Comparison of ENCODE assay signal across 8 cellular contexts in the genomic region with DNA sequence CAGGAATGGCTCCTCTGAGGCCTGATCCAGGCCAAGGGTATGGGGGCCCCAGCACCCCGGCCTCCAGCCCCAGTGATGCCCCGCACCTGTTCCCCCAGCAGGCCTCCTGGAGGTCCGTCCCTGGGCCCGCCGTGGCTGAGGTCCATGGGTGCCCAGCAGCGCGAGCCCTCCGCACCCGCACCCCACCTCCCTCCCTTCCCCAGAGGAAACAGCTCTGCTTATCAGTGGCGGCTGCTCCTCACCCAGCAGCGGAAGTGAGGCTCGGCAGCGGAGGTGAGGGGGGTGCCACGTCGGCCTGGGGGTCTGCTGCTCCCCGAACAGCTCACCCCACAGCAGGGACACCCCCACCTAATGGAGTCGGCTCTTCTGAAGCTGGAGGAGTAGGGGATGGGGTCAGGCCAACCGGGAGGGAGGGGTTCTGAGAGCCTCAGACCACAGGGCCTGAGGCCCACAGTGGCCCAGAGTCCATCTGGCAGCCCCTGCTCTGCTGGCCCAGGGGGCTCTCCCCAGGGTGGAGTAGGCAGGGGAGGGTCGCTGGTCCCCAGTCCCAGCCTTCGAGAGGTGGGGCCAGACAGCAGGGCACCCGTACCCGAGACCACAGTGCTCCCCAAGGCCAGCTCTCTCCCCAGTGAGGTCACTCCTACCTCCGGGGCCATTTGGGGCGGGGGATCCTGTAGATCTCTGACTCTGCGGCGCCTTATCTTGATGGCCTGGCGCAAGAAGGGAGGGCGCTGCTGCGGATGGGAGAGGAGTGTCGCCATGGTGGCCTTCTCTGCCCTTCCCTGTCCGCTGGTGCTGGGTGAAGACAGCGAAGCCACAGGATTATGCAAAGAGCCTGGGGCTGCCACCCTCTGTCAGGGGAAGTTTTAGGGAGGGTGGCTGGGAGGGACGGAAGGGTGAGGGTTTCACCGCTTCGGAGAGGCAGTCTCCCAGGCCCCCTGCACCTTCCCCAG.
DNase-seq lines count a peak whose midpoint lies in the region; ATAC-seq and TF ChIP-seq lines count a peak whose summit lies in the region.

Gene UNC13D, minus strand, starts transcription at position 828 of the 953 bp plus-strand sequence. Its CDS starts 67 bp downstream, at position 761.

- H3K36me3 Mint-ChIP-seq in dendritic cell treated with granulocyte-macrophage colony-stimulating factor and Interleukin-4, amounts not matched to agents 40 ng/mL and 50 ng/mL, for 4 days (ENCODE audit: low read depth), result peaks cover 86% of the 10 kb centered on the region
- H3K36me3 Mint-ChIP-seq in nephron (ENCODE audit: low read depth), result peaks cover 24% of the 10 kb centered on the region

- intact Hi-C loops in dendritic cell treated with granulocyte-macrophage colony-stimulating factor and Interleukin-4, amounts not matched to agents 40 ng/mL and 50 ng/mL, for 4 days (cut with micrococcal nuclease), result loop anchor here (1.0 kb wide), 1 partner anchor 11 kb away; the partner anchor contains the start of gene WBP2

- H3K27ac ChIP-seq in C4-2B, result peak within 1 kb of the TSS; percentile 37

- H3K4me3 Mint-ChIP-seq in dendritic cell treated with granulocyte-macrophage colony-stimulating factor and Interleukin-4, amounts not matched to agents 40 ng/mL and 50 ng/mL, for 4 days, result peak within 1 kb of the TSS; percentile 93
- no peak within 1 kb of the TSS for H3K4me3 Mint-ChIP-seq in nephron

- H3K9me3 Mint-ChIP-seq in dendritic cell treated with granulocyte-macrophage colony-stimulating factor and Interleukin-4, amounts not matched to agents 40 ng/mL and 50 ng/mL, for 4 days, result no peaks in the 10 kb centered on the region
- no peaks in the 10 kb centered on the region for H3K9me3 Mint-ChIP-seq in nephron

- DNase-seq in activated CD4-positive, CD25-positive, alpha-beta regulatory T cell treated with anti-CD3 and anti-CD28 coated beads, Interleukin-2, amount 50 U/mL, for 72 hours, result peak; percentile 61

- H3K4me1 Mint-ChIP-seq in dendritic cell treated with granulocyte-macrophage colony-stimulating factor and Interleukin-4, amounts not matched to agents 40 ng/mL and 50 ng/mL, for 4 days (ENCODE audit: low read depth), result peaks cover 56% of the 10 kb centered on the region
- peaks cover 18% of the 10 kb centered on the region for H3K4me1 Mint-ChIP-seq in nephron

- no peaks in the 10 kb centered on the region for H3K27me3 Mint-ChIP-seq in dendritic cell treated with granulocyte-macrophage colony-stimulating factor and Interleukin-4, amounts not matched to agents 40 ng/mL and 50 ng/mL, for 4 days
- no peaks in the 10 kb centered on the region for H3K27me3 Mint-ChIP-seq in nephron (ENCODE audit: low read depth)

- peak; percentile 9 for ATAC-seq in HG03442 (IDR thresholded peaks at IDR 0.05; ENCODE audit: unreplicated experiment)
- ATAC-seq in HG03025 (IDR thresholded peaks at IDR 0.05; ENCODE audit: low FRiP score, unreplicated experiment), result no peak
- ATAC-seq in HG02970 (IDR thresholded peaks at IDR 0.05; ENCODE audit: low FRiP score, unreplicated experiment), result no peak
- no peak for ATAC-seq in GM19395 (IDR thresholded peaks at IDR 0.05; ENCODE audit: unreplicated experiment)

- peak within 1 kb of the TSS; percentile 90 for H3K27ac Mint-ChIP-seq in dendritic cell treated with granulocyte-macrophage colony-stimulating factor and Interleukin-4, amounts not matched to agents 40 ng/mL and 50 ng/mL, for 4 days
- peak within 1 kb of the TSS in 2 of 3 experiments; percentile 69 to 79 for H3K27ac Mint-ChIP-seq in nephron

- no peak for TF ChIP-seq CTCF in C4-2B (conservative IDR thresholded peaks at IDR 0.05)
- no peak for TF ChIP-seq CTCF in nephron (IDR thresholded peaks at IDR 0.05; ENCODE audit: unreplicated experiment in 3 of 3)
